ENCODE assay signal across 15 cellular contexts in the genomic region with DNA sequence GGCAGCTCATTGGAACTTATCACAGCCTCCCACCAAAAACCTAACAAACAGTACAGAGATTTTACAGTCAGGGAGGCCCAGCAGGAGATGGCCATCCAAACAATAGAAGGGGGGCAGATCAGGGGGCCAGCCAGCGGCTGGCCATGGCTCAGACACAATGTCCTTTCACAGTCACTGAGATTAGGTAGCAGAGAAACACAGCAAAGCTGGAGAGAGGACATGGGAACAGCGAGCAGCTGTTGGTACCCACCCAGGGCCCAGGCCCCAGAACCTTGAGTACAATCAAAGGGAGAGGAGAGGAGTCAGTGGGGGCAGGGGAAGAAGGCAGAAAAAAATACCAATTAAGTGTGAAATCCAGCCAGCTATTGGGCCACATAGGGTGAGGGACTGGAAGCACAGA. TPM values are rescaled to one million over a fixed set of nuclear protein-coding genes. Genes with fewer than 3 reads are reported as not detected.
DNase-seq lines count a peak whose midpoint lies in the region; ATAC-seq and TF ChIP-seq lines count a peak whose summit lies in the region.
"Had no signal": no experiment of that assay in that cellular context is flagged by ENCODE, and none has a peak within 500 bp of the region (broad histone marks: within the 10 kb centered on the region; RNA-seq: fewer than 3 reads in every experiment).

No MANE protein-coding gene starts in this region.

- no peaks in the 10 kb centered on the region for H3K9me2 ChIP-seq in PC-3 (replicated peaks; ENCODE audit: low read length)

- TF ChIP-seq CTCF in prostate gland (IDR thresholded peaks at IDR 0.05) (no peak), PC-3 (conservative IDR thresholded peaks at IDR 0.05; ENCODE audit: low read depth, low read length) (no peak)

- no TSS peak for BruUV-seq in PC-3 (replicated peaks; lab: Mats Ljungman, UMichigan)

- H3K36me3 Mint-ChIP-seq in activated CD4-positive, alpha-beta T cell treated with anti-CD3 and anti-CD28 coated beads, Interleukin-2, amount 10 ng/mL, durations not matched to agents 7 days and 5 days (ENCODE audit: low read depth) = peaks cover 9% of the 10 kb centered on the region
- H3K36me3 Mint-ChIP-seq in dendritic cell treated with granulocyte-macrophage colony-stimulating factor and Interleukin-4, amounts not matched to agents 40 ng/mL and 50 ng/mL, for 4 days (ENCODE audit: low read depth) = peaks cover 29% of the 10 kb centered on the region

- H4K20me1 ChIP-seq in PC-3 (ENCODE audit: low read length) = no peaks in the 10 kb centered on the region

- H3K27me3 ChIP-seq in prostate gland (replicated peaks; ENCODE audit: insufficient read depth) = no peaks in the 10 kb centered on the region
- no peaks in the 10 kb centered on the region for H3K27me3 ChIP-seq in PC-3 (ENCODE audit: low read length)

- H3F3A ChIP-seq in PC-3 (ENCODE audit: low read length, unreplicated experiment) = no peaks in the 10 kb centered on the region

- H3K9me3 ChIP-seq in KOPT-K1 (ENCODE audit: insufficient read depth, low read length, poor library complexity, severe bottlenecking) (no peaks in the 10 kb centered on the region), prostate gland (no peaks in the 10 kb centered on the region), PC-3 (ENCODE audit: low read length) (no peaks in the 10 kb centered on the region)

- H3K27me3 Mint-ChIP-seq in activated CD4-positive, alpha-beta T cell treated with anti-CD3 and anti-CD28 coated beads, Interleukin-2, amount 10 ng/mL, durations not matched to agents 7 days and 5 days = peaks cover 11% of the 10 kb centered on the region
- peaks cover 10% of the 10 kb centered on the region for H3K27me3 Mint-ChIP-seq in dendritic cell treated with granulocyte-macrophage colony-stimulating factor and Interleukin-4, amounts not matched to agents 40 ng/mL and 50 ng/mL, for 4 days

- peaks cover 9% of the 10 kb centered on the region for H3K4me1 ChIP-seq in prostate gland (replicated peaks)
- H3K4me1 ChIP-seq in PC-3 (ENCODE audit: insufficient read depth, low read length) = peaks cover 11% of the 10 kb centered on the region
- H3K4me1 ChIP-seq: parathyroid adenoma had no signal

- CTCF ChIA-PET in activated CD4-positive, alpha-beta T cell treated with anti-CD3 and anti-CD28 coated beads, Interleukin-2, amount 10 ng/mL, durations not matched to agents 7 days and 5 days (lab: Charles Lee) = interaction anchor here (0.6 to 2.5 kb wide), 4 partner anchors 41 to 175 kb away, joined by 3 to 10 read pairs (median 4); no protein-coding TSS in a partner anchor
- CTCF ChIA-PET in PC-3 (lab: Charles Lee) = no interaction called here

- intact Hi-C loops in dendritic cell treated with granulocyte-macrophage colony-stimulating factor and Interleukin-4, amounts not matched to agents 40 ng/mL and 50 ng/mL, for 4 days (cut with micrococcal nuclease) = loop anchor here (5.0 kb wide), 1 partner anchor 55 kb away; no protein-coding TSS in a partner anchor
- intact Hi-C loops in prostate gland (cut with DNase I) (no loop called here), PC-3 (cut with micrococcal nuclease) (no loop called here)

- no peak for TF ChIP-seq POLR2A in prostate gland (IDR thresholded peaks at IDR 0.05)

- no peak for DNase-seq in activated CD4-positive, alpha-beta T cell treated with anti-CD3 and anti-CD28 coated beads, Interleukin-2, amount 10 ng/mL, durations not matched to agents 7 days and 5 days
- DNase-seq in activated CD4-positive, alpha-beta T cell treated with anti-CD3 and anti-CD28 coated beads, Interleukin-2, amount 50 U/mL, for 1 hour = no peak
- DNase-seq in prostate gland (ENCODE audit: low spot score) (no peak), NCI-H1105 (lab: John Stamatoyannopoulos, UW) (no peak), PC-3 (no peak), NCI-H774 (lab: John Stamatoyannopoulos, UW) (no peak)
- DNase-seq: ACHN, NCI-H1105 treated with DMSO at 0.1 percent for 48 hours, NCI-H345, trophoblast cell had no signal

- H3K4me3 ChIP-seq in prostate gland = no peak overlapping the region
- H3K4me3 ChIP-seq in PC-3 (ENCODE audit: low read length) = no peak overlapping the region

- ATAC-seq in PC-3 = no peak
- ATAC-seq: HepG2, Panc1 had no signal

- H3K27ac Mint-ChIP-seq in activated CD4-positive, alpha-beta T cell treated with anti-CD3 and anti-CD28 coated beads, Interleukin-2, amount 10 ng/mL, durations not matched to agents 7 days and 5 days = peak overlapping the region; percentile 84
- H3K27ac Mint-ChIP-seq in dendritic cell treated with granulocyte-macrophage colony-stimulating factor and Interleukin-4, amounts not matched to agents 40 ng/mL and 50 ng/mL, for 4 days = peak overlapping the region; percentile 85

- WGBS in prostate gland = 48% methylated on average over 2 of the region's 2 CpGs

- H3K79me2 ChIP-seq in PC-3 (ENCODE audit: low read length) = no peaks in the 10 kb centered on the region
- H3K79me2 ChIP-seq: parathyroid adenoma had no signal

- no peak overlapping the region for H2AFZ ChIP-seq in PC-3 (ENCODE audit: low read length)
- H2AFZ ChIP-seq: parathyroid adenoma had no signal

- H3K4me2 ChIP-seq in PC-3 (ENCODE audit: low read length) = no peak overlapping the region

- POLR2A ChIA-PET in activated CD4-positive, alpha-beta T cell treated with anti-CD3 and anti-CD28 coated beads, Interleukin-2, amount 10 ng/mL, durations not matched to agents 7 days and 5 days (lab: Charles Lee) = interaction anchor here (0.6 kb wide), 2 partner anchors 16 to 664 kb away, joined by 3 to 4 read pairs; no protein-coding TSS in a partner anchor
- POLR2A ChIA-PET in PC-3 (lab: Charles Lee; ENCODE audit: unreplicated experiment) = interaction anchor here (0.6 kb wide), 1 partner anchor 23 kb away, joined by 3 read pairs; no protein-coding TSS in a partner anchor

- H3K9ac ChIP-seq in PC-3 (ENCODE audit: low read length) = no peak overlapping the region
- H3K9ac ChIP-seq: parathyroid adenoma had no signal

- peak overlapping the region; percentile 33 for H3K4me3 Mint-ChIP-seq in activated CD4-positive, alpha-beta T cell treated with anti-CD3 and anti-CD28 coated beads, Interleukin-2, amount 10 ng/mL, durations not matched to agents 7 days and 5 days
- H3K4me3 Mint-ChIP-seq in dendritic cell treated with granulocyte-macrophage colony-stimulating factor and Interleukin-4, amounts not matched to agents 40 ng/mL and 50 ng/mL, for 4 days = peak overlapping the region; percentile 30

- H3K9me3 Mint-ChIP-seq in activated CD4-positive, alpha-beta T cell treated with anti-CD3 and anti-CD28 coated beads, Interleukin-2, amount 10 ng/mL, durations not matched to agents 7 days and 5 days = no peaks in the 10 kb centered on the region
- H3K9me3 Mint-ChIP-seq in dendritic cell treated with granulocyte-macrophage colony-stimulating factor and Interleukin-4, amounts not matched to agents 40 ng/mL and 50 ng/mL, for 4 days = no peaks in the 10 kb centered on the region

- peaks cover 53% of the 10 kb centered on the region for H3K4me1 Mint-ChIP-seq in activated CD4-positive, alpha-beta T cell treated with anti-CD3 and anti-CD28 coated beads, Interleukin-2, amount 10 ng/mL, durations not matched to agents 7 days and 5 days
- peaks cover 87% of the 10 kb centered on the region for H3K4me1 Mint-ChIP-seq in dendritic cell treated with granulocyte-macrophage colony-stimulating factor and Interleukin-4, amounts not matched to agents 40 ng/mL and 50 ng/mL, for 4 days (ENCODE audit: low read depth)

- no peaks in the 10 kb centered on the region for H3K36me3 ChIP-seq in KOPT-K1 (ENCODE audit: insufficient read depth, low read length)
- H3K36me3 ChIP-seq in prostate gland = no peaks in the 10 kb centered on the region
- no peaks in the 10 kb centered on the region for H3K36me3 ChIP-seq in PC-3 (ENCODE audit: low read depth, low read length)

- H3K27ac ChIP-seq in KOPT-K1 (ENCODE audit: low read depth, low read length, poor library complexity, severe bottlenecking) = peak overlapping the region; percentile 68
- peak overlapping the region; percentile 58 to 83 for H3K27ac ChIP-seq in prostate gland
- no peak overlapping the region for H3K27ac ChIP-seq in PC-3 (ENCODE audit: low read length)
- H3K27ac ChIP-seq: parathyroid adenoma had no signal

RNA-seq across cellular contexts. Expression of a gene that starts 4.2 kb away (rescaled TPM):
- under 1 TPM; 0.05 to 0.06 TPM for total RNA-seq in activated CD4-positive, alpha-beta T cell treated with anti-CD3 and anti-CD28 coated beads, Interleukin-2, amount 10 ng/mL, durations not matched to agents 7 days and 5 days
- total RNA-seq in prostate gland (10 to 100 TPM in 1 of 2 donors, 1 to 10 TPM in 1; 7.6 to 15.5 TPM), PC-3 (2014; rRNA removed) (0.11 and 0.12 TPM in 2 replicates)
- total RNA-seq: HepG2 had no signal

RNA-seq across cellular contexts. Expression of a gene that starts 32.1 kb away (rescaled TPM):
- total RNA-seq in activated CD4-positive, alpha-beta T cell treated with anti-CD3 and anti-CD28 coated beads, Interleukin-2, amount 10 ng/mL, durations not matched to agents 7 days and 5 days = 10 to 100 TPM; 53.6 to 55.9 TPM
- total RNA-seq in prostate gland (10 to 100 TPM; 16.1 to 17.4 TPM), PC-3 (2014; rRNA removed) (5.9 and 8.9 TPM in 2 replicates)

RNA-seq across cellular contexts. Expression of a gene that starts 42.1 kb away (rescaled TPM):
- 10 to 100 TPM; 30.9 to 37.1 TPM for total RNA-seq in activated CD4-positive, alpha-beta T cell treated with anti-CD3 and anti-CD28 coated beads, Interleukin-2, amount 10 ng/mL, durations not matched to agents 7 days and 5 days
- total RNA-seq in prostate gland (10 to 100 TPM; 38.7 to 51.6 TPM), PC-3 (2014; rRNA removed) (57.3 and 62.9 TPM in 2 replicates)
- total RNA-seq: HepG2 had no signal
